ENCODE assay signal across 18 cellular contexts in the genomic region with DNA sequence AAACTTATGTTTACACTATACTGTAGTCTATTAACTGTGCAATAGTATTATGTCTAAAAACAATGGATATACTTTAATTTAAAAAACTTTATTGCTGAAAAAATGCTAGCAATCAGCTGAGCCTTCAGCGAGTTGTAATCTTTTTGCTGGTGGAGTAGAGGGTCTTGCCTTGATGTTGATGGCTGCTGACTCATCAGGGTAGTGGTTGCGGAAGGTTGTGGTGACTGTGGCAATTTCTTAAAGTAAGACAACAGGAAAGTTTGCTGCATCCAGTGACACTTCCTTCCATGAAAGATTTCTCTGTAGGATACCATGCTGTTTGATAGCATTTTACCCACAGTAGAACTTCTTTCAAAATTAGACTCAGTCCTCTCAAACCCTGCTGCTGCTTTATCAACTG.
DNase-seq lines count a peak whose midpoint lies in the region; FAIRE-seq and TF ChIP-seq lines count a peak whose summit lies in the region.
"Had no signal": no experiment of that assay in that cellular context is flagged by ENCODE, and none has a peak within 500 bp of the region (broad histone marks: within the 10 kb centered on the region; RNA-seq: fewer than 3 reads in every experiment).

No MANE protein-coding gene starts in this region.

- H3K4me3 ChIP-seq in WERI-Rb-1 (ENCODE audit: low read depth, low read length), result no peak overlapping the region
- H3K4me3 ChIP-seq: A549, HAP-1 had no signal

- peak overlapping the region; percentile 89 for H3K27ac ChIP-seq in WERI-Rb-1
- H3K27ac ChIP-seq: 22Rv1, A549 had no signal

- no peaks in the 10 kb centered on the region for H3K9me3 ChIP-seq in WERI-Rb-1 (ENCODE audit: severe bottlenecking)
- H3K9me3 ChIP-seq: A549, HAP-1 had no signal

- POLR2A ChIA-PET in GM10248 (lab: Yijun Ruan, JAX), result interaction anchor here (0.7 kb wide), 1 partner anchor 285 kb away, joined by 4 read pairs; no protein-coding TSS in a partner anchor

- DNase-seq in NOMO-1 treated with DMSO at 0.1 percent for 48 hours (lab: John Stamatoyannopoulos, UW; ENCODE audit: unreplicated experiment) (peak; percentile 7), NOMO-1 treated with dmso at 0.1 percent for 144 hours (lab: John Stamatoyannopoulos, UW; ENCODE audit: unreplicated experiment) (no peak), GF-D8 (lab: John Stamatoyannopoulos, UW) (peak; percentile 3), MV-4-11 (lab: John Stamatoyannopoulos, UW) (peak; percentile 61), WERI-Rb-1 (no peak), DMS153 (lab: John Stamatoyannopoulos, UW) (no peak), RCC 7860 (ENCODE audit: low spot score) (no peak), GM10248 (ENCODE audit: extremely low spot score) (no peak)
- DNase-seq: AML-193; Calu3; CD8-positive, alpha-beta T cell; DMS 273 treated with DMSO at 0.1 percent for 48 hours had no signal

- no peak for FAIRE-seq in RCC 7860 (lab: Jason Lieb, UNC)
- FAIRE-seq: A549, G401.6, H1, HepG2 had no signal

- no peaks in the 10 kb centered on the region for H3K36me3 ChIP-seq in WERI-Rb-1
- H3K36me3 ChIP-seq: HAP-1 had no signal

- CTCF ChIA-PET in GM10248 (lab: Yijun Ruan, JAX), result no interaction called here

- no peak for TF ChIP-seq CTCF in WERI-Rb-1 (IDR thresholded peaks at IDR 0.05; ENCODE audit: low read depth, low read length)
- no peak for TF ChIP-seq CTCF in GM10248 (IDR thresholded peaks at IDR 0.05; ENCODE audit: control extremely low read depth, extremely low read depth, low read depth, missing control alignments)

- H3K27me3 ChIP-seq in WERI-Rb-1 (ENCODE audit: insufficient read depth, low read depth, severe bottlenecking), result no peaks in the 10 kb centered on the region

Comparison
In these comparisons a context has a peak if more than half of its experiments do, and no peak if none do; other contexts are left out.
1. DNase-seq: peak in NOMO-1 treated with DMSO at 0.1 percent for 48 hours (single experiment), GF-D8 (single experiment) and MV-4-11 (single experiment); none in NOMO-1 treated with dmso at 0.1 percent for 144 hours (single experiment), WERI-Rb-1 (single experiment), DMS153 (single experiment), RCC 7860 (single experiment) and GM10248 (single experiment).